Comparison of ENCODE assay signal across 12 cellular contexts in the genomic region with DNA sequence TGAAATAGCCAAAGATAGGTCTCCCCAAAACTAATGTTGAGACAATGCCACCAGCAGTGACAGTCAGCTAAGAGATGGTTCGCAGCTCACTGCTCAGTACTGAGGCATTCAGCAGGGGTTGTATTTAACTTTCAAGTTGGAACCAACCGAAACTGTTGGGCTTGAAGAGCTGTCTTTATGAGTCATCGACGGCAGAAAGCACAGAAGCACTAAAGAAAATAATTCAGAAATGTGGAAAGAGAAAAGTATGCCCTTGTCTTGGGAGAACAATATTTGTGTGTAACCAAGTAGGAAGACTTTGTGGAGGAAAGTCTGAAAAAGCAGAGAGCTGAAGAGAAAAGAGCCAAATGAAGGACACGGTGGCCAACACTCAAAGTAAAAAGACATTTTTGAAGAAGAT. TPM values are rescaled to one million over a fixed set of nuclear protein-coding genes. Genes with fewer than 3 reads are reported as not detected.
DNase-seq lines count a peak whose midpoint lies in the region; ATAC-seq and TF ChIP-seq lines count a peak whose summit lies in the region.
"Had no signal": no experiment of that assay in that cellular context is flagged by ENCODE, and none has a peak within 500 bp of the region (broad histone marks: within the 10 kb centered on the region; RNA-seq: fewer than 3 reads in every experiment).

No MANE protein-coding gene starts in this region.

- peak overlapping the region; percentile 64; the same call in 1 of the 2 replicates for H3K4me3 Mint-ChIP-seq in HFFc6

- ATAC-seq in HG02870 (IDR thresholded peaks at IDR 0.05; ENCODE audit: unreplicated experiment) (no peak), HG03439 (IDR thresholded peaks at IDR 0.05; ENCODE audit: unreplicated experiment) (no peak), GM18870 (IDR thresholded peaks at IDR 0.05; ENCODE audit: unreplicated experiment) (no peak)

- in situ Hi-C loops in astrocyte of the cerebellum (cut with HindIII; ENCODE audit: low sequenced_read_pairs), result no loop called here
- in situ Hi-C loops in transverse colon (cut with MboI; ENCODE audit: low pct_ligation_motif_present in 1 of 4, low pct_unique_long_range_greater_than_20kb in 1 of 4, low sequenced_read_pairs in 3 of 4), result no loop called here

- intact Hi-C loops in transverse colon (cut with DNase I; ENCODE audit: low total_unique reads), result no loop called here

- H3K9me3 ChIP-seq in transverse colon, result no peaks in the 10 kb centered on the region

- peak overlapping the region; percentile 48; the same call in 1 of the 2 replicates for H3K27ac Mint-ChIP-seq in HFFc6

- H3K27me3 Mint-ChIP-seq in HFFc6 (ENCODE audit: insufficient read depth), result peaks cover 2% of the 10 kb centered on the region

- TF ChIP-seq CTCF in HFFc6 (IDR thresholded peaks at IDR 0.05) (no peak), astrocyte of the cerebellum (IDR thresholded peaks at IDR 0.05; ENCODE audit: low read depth, low read length, missing control alignments) (no peak), transverse colon (IDR thresholded peaks at IDR 0.05) (no peak)

- H3K4me1 ChIP-seq in transverse colon, result peaks cover 4 to 34% (median 18%) of the 10 kb centered on the region in 4 donors

- H3K9me3 Mint-ChIP-seq in HFFc6, result no peaks in the 10 kb centered on the region

- TF ChIP-seq POLR2A in transverse colon (IDR thresholded peaks at IDR 0.05), result no peak

- no peaks in the 10 kb centered on the region for H3K36me3 ChIP-seq in transverse colon
- H3K36me3 ChIP-seq: cardiac muscle cell had no signal

- no peaks in the 10 kb centered on the region for H3K36me3 Mint-ChIP-seq in HFFc6 (ENCODE audit: low read depth)

- no peaks in the 10 kb centered on the region for H3K27me3 ChIP-seq in transverse colon
- H3K27me3 ChIP-seq: cardiac muscle cell had no signal

- TF ChIP-seq EP300 in transverse colon (IDR thresholded peaks at IDR 0.05; ENCODE audit: low read depth), result no peak

- 59 to 79% methylated on average over 5 of the region's 5 CpGs for WGBS in transverse colon (ENCODE audit: low coverage in 1 of 2), 2 donors

- H3K27ac ChIP-seq in transverse colon, result peak overlapping the region in 3 of 4 donors; percentile 42 to 61 (median 47)
- H3K27ac ChIP-seq: cardiac muscle cell had no signal

- H3K4me3 ChIP-seq in astrocyte of the cerebellum (ENCODE audit: low read depth, low read length) (no peak overlapping the region), transverse colon (no peak overlapping the region)
- H3K4me3 ChIP-seq: cardiac muscle cell had no signal

- peaks cover 56% of the 10 kb centered on the region; the same call in 1 of the 2 replicates for H3K4me1 Mint-ChIP-seq in HFFc6 (ENCODE audit: low read depth)

- DNase-seq in HFFc6 (no peak), astrocyte of the cerebellum (ENCODE audit: low read depth) (peak; percentile 66), hepatic stellate cell (ENCODE audit: low spot score) (peak; percentile 64), transverse colon (no peak), Ammon's horn (ENCODE audit: low spot score) (no peak)
- DNase-seq: NCI-H1417 treated with DMSO at 0.1 percent for 48 hours, small intestine had no signal

RNA-seq across cellular contexts. Expression of gene RARB, which starts 4.3 kb away (rescaled TPM):
- 1 to 10 TPM in 4 of 6 experiments, not detected in 2; 1.6 to 2.4 (median 1.8) TPM for total RNA-seq in HFFc6 (2021; fragmentation: NEBNext Ultra II Directional; extraction: Animal tissue kit (Norgen Biotek cat#: 25700))
- 1 to 10 TPM in 3 of 4 donors, not detected in 1; 2.4 to 4.5 (median 2.9) TPM for total RNA-seq in transverse colon
- total RNA-seq: G401 had no signal

Comparison
In these comparisons a context has a peak if more than half of its experiments do, and no peak if none do; other contexts are left out.
1. DNase-seq: peak in astrocyte of the cerebellum (single experiment) and hepatic stellate cell (single experiment); none in HFFc6 (single experiment), transverse colon (single experiment) and Ammon's horn (single experiment).